ENCODE assay signal across 17 cellular contexts in genomic region chr10:77959384-77959783, GRCh38.
"Had no signal": no experiment of that assay in that cellular context is flagged by ENCODE, and none has a peak within 500 bp of the region (broad histone marks: within the 10 kb centered on the region; RNA-seq: fewer than 3 reads in every experiment).

No MANE protein-coding gene starts in this region.

- DNase-seq: activated CD4-positive, alpha-beta T cell treated with anti-CD3 and anti-CD28 coated beads for 36 hours; activated CD4-positive, alpha-beta T cell treated with anti-CD3 and anti-CD28 coated beads, Interleukin-2, amount 50 U/mL, for 4 hours; activated CD8-positive, alpha-beta memory T cell treated with anti-CD3 and anti-CD28 coated beads for 24 hours; activated CD8-positive, alpha-beta memory T cell treated with anti-CD3 and anti-CD28 coated beads, Interleukin-2, amount 50 U/mL, for 4 hours; activated naive CD4-positive, alpha-beta T cell; activated T-cell treated with anti-CD3 and anti-CD28 coated beads, Interleukin-2, amount 50 U/mL, for 24 hours; adrenal gland; cerebellar nuclear complex; cortex of kidney; left ventricle myocardium inferior; natural killer cell; retina; spleen; stimulated activated CD4-positive, alpha-beta T cell treated with anti-CD3 and anti-CD28 coated beads, Interleukin-4, amount 100 ng/mL, for 1 hour; stimulated activated naive CD4-positive, alpha-beta T cell; T1000 had no signal

- H3K27ac ChIP-seq: adrenal gland, ascending aorta, left ventricle myocardium inferior, spleen had no signal

- H3K4me1 ChIP-seq: adrenal gland, ascending aorta, left ventricle myocardium inferior, spleen had no signal

- H3K4me3 ChIP-seq: adrenal gland, ascending aorta, left ventricle myocardium inferior, spleen had no signal

- ATAC-seq: activated CD4-positive, alpha-beta T cell treated with anti-CD3 and anti-CD28 coated beads for 36 hours; natural killer cell had no signal

- H3K36me3 ChIP-seq: adrenal gland, ascending aorta, left ventricle myocardium inferior, spleen had no signal

- H3K9me3 ChIP-seq: adrenal gland, ascending aorta, left ventricle myocardium inferior had no signal

- H3K27me3 ChIP-seq: adrenal gland, ascending aorta, spleen had no signal
